7 cellular contexts compared by ENCODE assay signal in genomic region chrX:1491248-1491647, GRCh38. TPM values are rescaled to one million over a fixed set of nuclear protein-coding genes. Genes with fewer than 3 reads are reported as not detected.
"Had no signal": no experiment of that assay in that cellular context is flagged by ENCODE, and none has a peak within 500 bp of the region (broad histone marks: within the 10 kb centered on the region; RNA-seq: fewer than 3 reads in every experiment).

No MANE protein-coding gene starts in this region.

RNA-seq across cellular contexts. Expression of gene P2RY8, which starts 45.7 kb away (rescaled TPM):
- total RNA-seq: endothelial cell of umbilical vein, epithelial cell of proximal tubule, fibroblast of lung, foreskin keratinocyte, kidney epithelial cell, neural crest cell, osteoblast had no signal
- polyA plus RNA-seq: endothelial cell of umbilical vein, fibroblast of lung, foreskin keratinocyte had no signal
